ENCODE assay signal across 11 cellular contexts in genomic region chr17:17523001-17523713, GRCh38. TPM values are rescaled to one million over a fixed set of nuclear protein-coding genes. Genes with fewer than 3 reads are reported as not detected.
DNase-seq lines count a peak whose midpoint lies in the region; ATAC-seq and TF ChIP-seq lines count a peak whose summit lies in the region.
"Had no signal": no experiment of that assay in that cellular context is flagged by ENCODE, and none has a peak within 500 bp of the region (broad histone marks: within the 10 kb centered on the region; RNA-seq: fewer than 3 reads in every experiment).

No MANE protein-coding gene starts in this region.

- no peak overlapping the region for H3K4ac ChIP-seq in mesendoderm (ENCODE audit: low read depth, low read length)

- no peak overlapping the region for H2AK5ac ChIP-seq in mesendoderm (ENCODE audit: low read length)

- no peaks in the 10 kb centered on the region for H3K27me3 ChIP-seq in WERI-Rb-1 (ENCODE audit: insufficient read depth, low read depth, severe bottlenecking)
- no peaks in the 10 kb centered on the region for H3K27me3 ChIP-seq in mesendoderm (ENCODE audit: insufficient read depth, low read length, poor library complexity)

- H3K4me2 ChIP-seq in mesendoderm (ENCODE audit: low read length), result no peak overlapping the region

- H2BK5ac ChIP-seq in mesendoderm (ENCODE audit: low read length), result no peak overlapping the region

- no peaks in the 10 kb centered on the region for H3K79me2 ChIP-seq in mesendoderm (ENCODE audit: control insufficient read depth, insufficient read depth, low read length)

- no peaks in the 10 kb centered on the region for H3K79me1 ChIP-seq in mesendoderm (ENCODE audit: low read length)

- ATAC-seq in GM18498 (IDR thresholded peaks at IDR 0.05; ENCODE audit: unreplicated experiment), result no peak
- ATAC-seq in HG03457 (IDR thresholded peaks at IDR 0.05; ENCODE audit: unreplicated experiment), result no peak

- peaks cover 4% of the 10 kb centered on the region for H3K9me3 ChIP-seq in WERI-Rb-1 (ENCODE audit: severe bottlenecking)

- no peak overlapping the region for H3K9ac ChIP-seq in mesendoderm (ENCODE audit: low read length)

- no CpG with 5 or more reads among the region's 14 CpGs for WGBS in mesendoderm (ENCODE audit: extremely low coverage, insufficient coverage, low lambda C conversion rate)

- no peak overlapping the region for H4K5ac ChIP-seq in mesendoderm (ENCODE audit: low read length)

- TF ChIP-seq CTCF in WERI-Rb-1 (IDR thresholded peaks at IDR 0.05; ENCODE audit: low read depth, low read length) (peak; percentile 44), coronary artery (IDR thresholded peaks at IDR 0.05) (no peak)

- H3K27ac ChIP-seq in WERI-Rb-1, result peak overlapping the region; percentile 23
- peak overlapping the region; percentile 53 for H3K27ac ChIP-seq in mesendoderm (ENCODE audit: low read depth, low read length)
- no peak overlapping the region for H3K27ac ChIP-seq in coronary artery

- no peak overlapping the region for H4K8ac ChIP-seq in mesendoderm (ENCODE audit: low read depth, low read length)

- no peak overlapping the region for H3K18ac ChIP-seq in mesendoderm (ENCODE audit: low read length)

- no peak overlapping the region for H3K23ac ChIP-seq in mesendoderm (ENCODE audit: low read length)

- DNase-seq in DMS79 (lab: John Stamatoyannopoulos, UW), result peak; percentile 59
- DNase-seq in NCI-H1105 (lab: John Stamatoyannopoulos, UW), result peak; percentile 74
- DNase-seq in WERI-Rb-1, result peak; percentile 86
- peak; percentile 61 for DNase-seq in mesendoderm
- DNase-seq in coronary artery (ENCODE audit: low spot score), result no peak
- DNase-seq in kidney glomerular epithelial cell (lab: John Stamatoyannopoulos, UW), result no peak
- DNase-seq: activated CD4-positive, CD25-positive, alpha-beta regulatory T cell; naive B cell; NCI-H187 treated with DMSO at 0.1 percent for 48 hours had no signal

- peak overlapping the region; percentile 22 for H3K56ac ChIP-seq in mesendoderm (ENCODE audit: low read length)

- no peaks in the 10 kb centered on the region for H3K36me3 ChIP-seq in WERI-Rb-1
- H3K36me3 ChIP-seq in mesendoderm (ENCODE audit: control insufficient read depth, insufficient read depth, low read length), result no peaks in the 10 kb centered on the region

- no peak overlapping the region for H2BK15ac ChIP-seq in mesendoderm (replicated peaks; ENCODE audit: low read depth)

- H2BK120ac ChIP-seq in mesendoderm (ENCODE audit: low read depth, low read length), result no peak overlapping the region

- peaks cover 5% of the 10 kb centered on the region for H3K4me1 ChIP-seq in mesendoderm (ENCODE audit: control insufficient read depth, low read depth, low read length)

- H3K4me3 ChIP-seq in WERI-Rb-1 (ENCODE audit: low read depth, low read length) (no peak overlapping the region), mesendoderm (ENCODE audit: low read length) (no peak overlapping the region), coronary artery (no peak overlapping the region)

RNA-seq across cellular contexts. Expression of gene RASD1, which starts 27.0 kb away (rescaled TPM):
- polyA plus RNA-seq in mesendoderm (2013, experiment 1 of 2), result 0.77 TPM
- 0.66 TPM for polyA plus RNA-seq in mesendoderm (2013, experiment 2 of 2)

RNA-seq across cellular contexts. Expression of gene MED9, which starts 46.4 kb away (rescaled TPM):
- polyA plus RNA-seq in mesendoderm (2013, experiment 1 of 2), result 10.7 TPM
- polyA plus RNA-seq in mesendoderm (2013, experiment 2 of 2), result 10.9 TPM

Comparison
In these comparisons a context has a peak if more than half of its experiments do, and no peak if none do; other contexts are left out.
1. DNase-seq: peak in DMS79 (single experiment), NCI-H1105 (single experiment), WERI-Rb-1 (single experiment) and mesendoderm (single experiment); none in coronary artery (single experiment) and kidney glomerular epithelial cell (single experiment).
2. H3K27ac ChIP-seq: peak in WERI-Rb-1 (single experiment) and mesendoderm (single experiment); none in coronary artery (0 of 2).